Comparison of ENCODE assay signal across 30 cellular contexts in the genomic region with DNA sequence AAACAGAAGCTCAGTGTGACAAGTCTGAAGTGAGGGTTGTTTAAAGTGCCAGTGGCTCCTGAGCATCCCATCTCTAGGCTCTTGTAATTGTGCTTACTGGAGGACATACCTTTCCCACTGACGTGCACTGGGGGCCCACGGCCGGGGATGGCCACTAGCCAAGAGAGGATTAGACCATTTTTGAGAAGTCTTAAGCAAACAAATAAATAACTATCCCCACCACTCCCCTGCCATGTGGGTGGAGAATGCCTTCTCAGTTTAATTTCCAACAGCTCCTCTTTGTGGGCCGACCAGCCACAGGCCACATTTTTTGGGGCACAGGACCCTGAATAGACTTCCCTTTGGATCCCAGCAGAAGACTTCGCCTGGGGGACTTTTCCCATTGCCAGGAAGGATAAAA.
"Had no signal": no experiment of that assay in that cellular context is flagged by ENCODE, and none has a peak within 500 bp of the region (broad histone marks: within the 10 kb centered on the region; RNA-seq: fewer than 3 reads in every experiment).

No MANE protein-coding gene starts in this region.

- H3K9me3 Mint-ChIP-seq: activated B cell treated with CpG ODN at 0.5 μM for 24 hours; activated CD4-positive, alpha-beta memory T cell treated with anti-CD3 and anti-CD28 coated beads for 36 hours; activated naive CD4-positive, alpha-beta T cell treated with anti-CD3 and anti-CD28 coated beads, Interleukin-2, amount 50 U/mL, for 24 hours had no signal

- H3K4me3 Mint-ChIP-seq: activated B cell treated with CpG ODN at 0.5 μM for 24 hours; activated CD4-positive, alpha-beta memory T cell treated with anti-CD3 and anti-CD28 coated beads for 36 hours; activated naive CD4-positive, alpha-beta T cell treated with anti-CD3 and anti-CD28 coated beads, Interleukin-2, amount 50 U/mL, for 24 hours; activated naive CD8-positive, alpha-beta T cell treated with anti-CD3 and anti-CD28 coated beads, Interleukin-2, amount 10 ng/mL, durations not matched to agents 7 days and 5 days had no signal

- DNase-seq: activated B cell treated with CpG ODN at 0.5 μM for 24 hours; activated CD4-positive, alpha-beta memory T cell treated with anti-CD3 and anti-CD28 coated beads for 36 hours; activated CD4-positive, alpha-beta T cell treated with anti-CD3 and anti-CD28 coated beads for 4 hours; activated CD4-positive, alpha-beta T cell treated with anti-CD3 and anti-CD28 coated beads, Interleukin-2, amount 50 U/mL, for 1 hour; activated CD4-positive, CD25-positive, alpha-beta regulatory T cell treated with anti-CD3 and anti-CD28 coated beads, Interleukin-2, amount 50 U/mL, for 72 hours; activated CD8-positive, alpha-beta memory T cell treated with anti-CD3 and anti-CD28 coated beads, Interleukin-2, amount 50 U/mL, for 4 hours; activated effector memory CD4-positive, alpha-beta T cell treated with Interleukin-2 at 50 U/mL for 16 hours; activated naive CD4-positive, alpha-beta T cell treated with Interleukin-2 at 50 U/mL for 16 hours; activated naive CD8-positive, alpha-beta T cell treated with anti-CD3 and anti-CD28 coated beads, Interleukin-2, amount 10 ng/mL, durations not matched to agents 7 days and 5 days; activated T-cell treated with anti-CD3 and anti-CD28 coated beads for 4 hours; activated T-cell treated with anti-CD3 and anti-CD28 coated beads, Interleukin-2, amount 50 U/mL, for 48 hours; adrenal gland; body of pancreas; caudate nucleus; cerebellar nuclear complex; NCI-H1105; NCI-H1694; NCI-H1930; NCI-H2081 treated with DMSO at 0.1 percent for 48 hours; NCI-H510A; NCI-H526; NCI-H748 treated with DMSO at 0.1 percent for 48 hours; Right ventricle myocardium superior; SW 1271; T-helper 1 cell; T-helper 2 cell; T-helper 9 cell had no signal

- H3K27ac Mint-ChIP-seq: activated B cell treated with CpG ODN at 0.5 μM for 24 hours; activated CD4-positive, alpha-beta memory T cell treated with anti-CD3 and anti-CD28 coated beads for 36 hours; activated naive CD4-positive, alpha-beta T cell treated with anti-CD3 and anti-CD28 coated beads, Interleukin-2, amount 50 U/mL, for 24 hours; activated naive CD8-positive, alpha-beta T cell treated with anti-CD3 and anti-CD28 coated beads, Interleukin-2, amount 10 ng/mL, durations not matched to agents 7 days and 5 days had no signal

- H3K4me1 Mint-ChIP-seq: activated B cell treated with CpG ODN at 0.5 μM for 24 hours; activated naive CD4-positive, alpha-beta T cell treated with anti-CD3 and anti-CD28 coated beads, Interleukin-2, amount 50 U/mL, for 24 hours; activated naive CD8-positive, alpha-beta T cell treated with anti-CD3 and anti-CD28 coated beads, Interleukin-2, amount 10 ng/mL, durations not matched to agents 7 days and 5 days had no signal

- H3K27me3 Mint-ChIP-seq: activated B cell treated with CpG ODN at 0.5 μM for 24 hours; activated CD4-positive, alpha-beta memory T cell treated with anti-CD3 and anti-CD28 coated beads for 36 hours; activated naive CD4-positive, alpha-beta T cell treated with anti-CD3 and anti-CD28 coated beads, Interleukin-2, amount 50 U/mL, for 24 hours; activated naive CD8-positive, alpha-beta T cell treated with anti-CD3 and anti-CD28 coated beads, Interleukin-2, amount 10 ng/mL, durations not matched to agents 7 days and 5 days had no signal

- H3K36me3 Mint-ChIP-seq: activated naive CD4-positive, alpha-beta T cell treated with anti-CD3 and anti-CD28 coated beads, Interleukin-2, amount 50 U/mL, for 24 hours; activated naive CD8-positive, alpha-beta T cell treated with anti-CD3 and anti-CD28 coated beads, Interleukin-2, amount 10 ng/mL, durations not matched to agents 7 days and 5 days had no signal

- ATAC-seq: body of pancreas, K562, Panc1 had no signal
